ENCODE assay signal across 16 cellular contexts in the genomic region with DNA sequence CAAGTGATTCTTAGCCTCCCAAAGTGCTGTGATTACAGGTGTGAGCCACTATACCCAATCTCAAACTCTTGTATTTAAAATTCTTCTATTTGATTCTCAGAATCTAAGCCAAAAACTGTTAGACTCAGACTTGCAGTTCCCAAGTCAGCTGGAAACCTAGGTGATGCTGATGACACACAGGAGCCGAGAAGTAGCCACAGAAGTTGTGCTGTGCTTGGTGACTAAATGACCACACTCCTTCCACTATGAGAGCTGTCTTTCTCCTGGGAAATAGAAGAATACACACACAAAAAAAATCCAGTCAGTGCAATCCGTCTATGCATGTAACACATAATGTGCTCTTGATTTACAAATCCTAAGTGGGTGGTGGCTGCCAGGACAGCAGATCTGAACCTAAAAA.
"Had no signal": no experiment of that assay in that cellular context is flagged by ENCODE, and none has a peak within 500 bp of the region (broad histone marks: within the 10 kb centered on the region; RNA-seq: fewer than 3 reads in every experiment).

No MANE protein-coding gene starts in this region.

- FAIRE-seq: keratinocyte had no signal

- H3K27ac Mint-ChIP-seq: activated B cell treated with CpG ODN at 0.5 μM for 24 hours; effector memory CD8-positive, alpha-beta T cell; memory B cell; T-helper 17 cell had no signal

- H3K36me3 ChIP-seq: gastroesophageal sphincter, ovary had no signal

- H3K4me1 ChIP-seq: gastroesophageal sphincter, left lung, transverse colon had no signal

- DNase-seq: activated B cell treated with CpG ODN at 0.5 μM for 24 hours; activated gamma-delta T cell treated with Interleukin-2 at 50 U/mL for 16 hours; central memory CD4-positive, alpha-beta T cell; effector memory CD8-positive, alpha-beta T cell; left lung; ovary; Right ventricle myocardium superior; stimulated activated CD4-positive, alpha-beta T cell treated with anti-CD3 and anti-CD28 coated beads, Interleukin-4, amount 100 ng/mL, for 24 hours; T-helper 17 cell; transverse colon had no signal

- H3K9me3 ChIP-seq: ovary had no signal

- ATAC-seq: effector memory CD8-positive, alpha-beta T cell; gastroesophageal sphincter; left lung; SK-N-SH treated with all-trans-retinoic acid at 6 μM for 48 hours; T-helper 17 cell had no signal

- H3K4me3 Mint-ChIP-seq: activated B cell treated with CpG ODN at 0.5 μM for 24 hours; effector memory CD8-positive, alpha-beta T cell; memory B cell; T-helper 17 cell had no signal

- H3K27ac ChIP-seq: coronary artery, epithelial cell of prostate, gastroesophageal sphincter, left lung, ovary, transverse colon had no signal

- H3K4me3 ChIP-seq: coronary artery, gastroesophageal sphincter, left lung, ovary, transverse colon had no signal

- H3K4me1 Mint-ChIP-seq: T-helper 17 cell had no signal

- H3K27me3 ChIP-seq: gastroesophageal sphincter, left lung, ovary, transverse colon had no signal

- H3K27me3 Mint-ChIP-seq: activated B cell treated with CpG ODN at 0.5 μM for 24 hours, memory B cell had no signal
